Comparison of ENCODE assay signal across 1 cellular context in genomic region chr17:58641937-58642336, GRCh38.
TF ChIP-seq lines count a peak whose summit lies in the region.

No MANE protein-coding gene starts in this region.

TF ChIP-seq in K562, 482 proteins besides CTCF, POLR2A, EP300 and RAD21:
- TF ChIP-seq ATF3 (IDR thresholded peaks at IDR 0.05) (peak; percentile 44; the same call in 1 of the 2 replicates), ATF3 (CRISPR knock-in tag; conservative IDR thresholded peaks at IDR 0.05) (no peak), HDAC1 (IDR thresholded peaks at IDR 0.05) (no peak), ZBTB5 (IDR thresholded peaks at IDR 0.05) (no peak), ZBTB11 (CRISPR knock-in tag; IDR thresholded peaks at IDR 0.05) (peak in 1 of 3 experiments; percentile 85; a peak in 2 of 6 replicates), FOSL1 (tag; conservative IDR thresholded peaks at IDR 0.05) (0 out of 2 replicates have a peak, but pooled peaks have one; percentile 20)
